8 cellular contexts compared by ENCODE assay signal in genomic region chr6:105991561-105992314, GRCh38.
DNase-seq lines count a peak whose midpoint lies in the region; ATAC-seq and FAIRE-seq lines count a peak whose summit lies in the region.

No MANE protein-coding gene starts in this region.

- peak overlapping the region; percentile 19; the same call in 1 of the 2 replicates for H3K9ac ChIP-seq in iPS-20b (ENCODE audit: low read depth, low read length)

- peaks cover 63% of the 10 kb centered on the region for H3K27me3 Mint-ChIP-seq in activated CD4-positive, alpha-beta T cell treated with anti-CD3 and anti-CD28 coated beads for 36 hours
- H3K27me3 Mint-ChIP-seq in activated naive CD8-positive, alpha-beta T cell, result peaks cover 57% of the 10 kb centered on the region

- CTCF ChIA-PET in activated CD4-positive, alpha-beta T cell treated with anti-CD3 and anti-CD28 coated beads for 36 hours (lab: Charles Lee), result interaction anchor here (0.8 to 6.4 kb wide), 12 partner anchors 9 to 341 kb away, joined by 3 to 49 read pairs (median 6); partner anchors contain the start of gene PRDM1

- intact Hi-C loops in activated CD4-positive, alpha-beta T cell treated with anti-CD3 and anti-CD28 coated beads for 36 hours (cut with DNase I, micrococcal nuclease), result loop anchor here (1.0 to 10.0 kb wide), 11 partner anchors 10 to 523 kb away; partner anchors contain the start of gene ATG5 (in 1 of the 2)

- H3K4me3 Mint-ChIP-seq in activated CD4-positive, alpha-beta T cell treated with anti-CD3 and anti-CD28 coated beads for 36 hours, result peak overlapping the region; percentile 88
- H3K4me3 Mint-ChIP-seq in activated naive CD8-positive, alpha-beta T cell, result peak overlapping the region; percentile 93

- H3K4me3 ChIP-seq in iPS-20b (ENCODE audit: low read length), result peak overlapping the region; percentile 81

- peaks cover 32% of the 10 kb centered on the region for H3K4me1 Mint-ChIP-seq in activated CD4-positive, alpha-beta T cell treated with anti-CD3 and anti-CD28 coated beads for 36 hours
- H3K4me1 Mint-ChIP-seq in activated naive CD8-positive, alpha-beta T cell (ENCODE audit: low read depth), result peaks cover 35% of the 10 kb centered on the region

- FAIRE-seq in RCC 7860 (lab: Jason Lieb, UNC), result no peak

- H3K27ac Mint-ChIP-seq in activated CD4-positive, alpha-beta T cell treated with anti-CD3 and anti-CD28 coated beads for 36 hours, result peak overlapping the region; percentile 91
- H3K27ac Mint-ChIP-seq in activated naive CD8-positive, alpha-beta T cell, result peak overlapping the region; percentile 78

- H3K9me3 Mint-ChIP-seq in activated CD4-positive, alpha-beta T cell treated with anti-CD3 and anti-CD28 coated beads for 36 hours (ENCODE audit: low read depth), result no peaks in the 10 kb centered on the region
- H3K9me3 Mint-ChIP-seq in activated naive CD8-positive, alpha-beta T cell (ENCODE audit: low read depth), result no peaks in the 10 kb centered on the region

- peak; percentile 20 for ATAC-seq in activated CD4-positive, alpha-beta T cell treated with anti-CD3 and anti-CD28 coated beads for 36 hours
- ATAC-seq in HG02678 (IDR thresholded peaks at IDR 0.05; ENCODE audit: unreplicated experiment), result peak; percentile 34

- H3K9me3 ChIP-seq in iPS-20b (ENCODE audit: insufficient read depth, low read depth, low read length), result no peaks in the 10 kb centered on the region

- H3K4me1 ChIP-seq in iPS-20b (ENCODE audit: insufficient read depth, low read length), result peaks cover 13% of the 10 kb centered on the region

- H3K27me3 ChIP-seq in iPS-20b (ENCODE audit: insufficient read depth, low read length), result peaks cover 89% of the 10 kb centered on the region

- H3K36me3 Mint-ChIP-seq in activated CD4-positive, alpha-beta T cell treated with anti-CD3 and anti-CD28 coated beads for 36 hours (ENCODE audit: low read depth), result peaks cover 2% of the 10 kb centered on the region
- H3K36me3 Mint-ChIP-seq in activated naive CD8-positive, alpha-beta T cell, result no peaks in the 10 kb centered on the region

- peak; percentile 62 for DNase-seq in activated CD4-positive, alpha-beta T cell treated with anti-CD3 and anti-CD28 coated beads for 36 hours
- DNase-seq in activated CD4-positive, alpha-beta T cell treated with anti-CD3 and anti-CD28 coated beads for 1 hour, result no peak
- peak; percentile 57 for DNase-seq in NCI-H345 treated with DMSO at 0.1 percent for 48 hours (lab: John Stamatoyannopoulos, UW; ENCODE audit: unreplicated experiment)
- peak; percentile 16 to 20 for DNase-seq in stimulated activated CD4-positive, alpha-beta T cell treated with anti-CD3 and anti-CD28 coated beads, Interleukin-4, amount 100 ng/mL, for 4 hours
- no peak for DNase-seq in RCC 7860 (ENCODE audit: low spot score)

- POLR2A ChIA-PET in activated CD4-positive, alpha-beta T cell treated with anti-CD3 and anti-CD28 coated beads for 36 hours (lab: Charles Lee), result interaction anchor here (1.0 to 2.5 kb wide), 2 partner anchors 9 to 91 kb away, joined by 11 to 17 read pairs; no protein-coding TSS in a partner anchor

- H3K36me3 ChIP-seq in iPS-20b (ENCODE audit: insufficient read depth, low read depth, low read length), result no peaks in the 10 kb centered on the region

- H3K27ac ChIP-seq in iPS-20b (ENCODE audit: low read length), result no peak overlapping the region

Comparison
In these comparisons a context has a peak if more than half of its experiments do, and no peak if none do; other contexts are left out.
1. DNase-seq: peak in activated CD4-positive, alpha-beta T cell treated with anti-CD3 and anti-CD28 coated beads for 36 hours (single experiment), NCI-H345 treated with DMSO at 0.1 percent for 48 hours (single experiment) and stimulated activated CD4-positive, alpha-beta T cell treated with anti-CD3 and anti-CD28 coated beads, Interleukin-4, amount 100 ng/mL, for 4 hours (2 of 2); none in activated CD4-positive, alpha-beta T cell treated with anti-CD3 and anti-CD28 coated beads for 1 hour (single experiment) and RCC 7860 (single experiment).